6 cellular contexts compared by ENCODE assay signal in genomic region chr12:2102736-2103135, GRCh38. TPM values are rescaled to one million over a fixed set of nuclear protein-coding genes. Genes with fewer than 3 reads are reported as not detected.
DNase-seq lines count a peak whose midpoint lies in the region; TF ChIP-seq lines count a peak whose summit lies in the region.
"Not testable (repeated sequence)": the region's sequence is repeated elsewhere in the genome, so short reads cannot be mapped to it uniquely, and the experiment has no call there.
"Had no signal": no experiment of that assay in that cellular context is flagged by ENCODE, and none has a peak within 500 bp of the region (broad histone marks: within the 10 kb centered on the region; RNA-seq: fewer than 3 reads in every experiment).

No MANE protein-coding gene starts in this region.

- not testable (repeated sequence) for H3K79me2 ChIP-seq in neural progenitor cell (ENCODE audit: low read depth)

- not testable (repeated sequence) for H3F3A ChIP-seq in neural progenitor cell (ENCODE audit: low read depth)

- intact Hi-C loops in activated CD4-positive, alpha-beta T cell treated with anti-CD3 and anti-CD28 coated beads, Interleukin-2, amount 10 ng/mL, durations not matched to agents 24 days and 14 days (cut with micrococcal nuclease); sigmoid colon (cut with DNase I): not testable (repeated sequence)

- H3K27ac ChIP-seq in neural progenitor cell = not testable (repeated sequence)
- peak overlapping the region in 3 of 4 donors; percentile 72 to 91 (median 90) for H3K27ac ChIP-seq in sigmoid colon

- H4K20me1 ChIP-seq in neural progenitor cell (ENCODE audit: low read depth) = not testable (repeated sequence)

- H3K4me2 ChIP-seq in neural progenitor cell = not testable (repeated sequence)

- not testable (repeated sequence) for H3K27me3 Mint-ChIP-seq in HFFc6 (ENCODE audit: insufficient read depth); activated CD4-positive, alpha-beta T cell treated with anti-CD3 and anti-CD28 coated beads, Interleukin-2, amount 10 ng/mL, durations not matched to agents 24 days and 14 days; nephron progenitor cell (ENCODE audit: low read depth, poor library complexity); neural progenitor cell (ENCODE audit: insufficient read depth, low read depth)

- not testable (repeated sequence) for H3K9me3 ChIP-seq in neural progenitor cell (ENCODE audit: low read depth); sigmoid colon

- not testable (repeated sequence) for H3K9ac ChIP-seq in neural progenitor cell

- H3K9me3 Mint-ChIP-seq in HFFc6; activated CD4-positive, alpha-beta T cell treated with anti-CD3 and anti-CD28 coated beads, Interleukin-2, amount 10 ng/mL, durations not matched to agents 24 days and 14 days; nephron progenitor cell; neural progenitor cell: not testable (repeated sequence)

- not testable (repeated sequence) for TF ChIP-seq EP300 in sigmoid colon (IDR thresholded peaks at IDR 0.05)

- TF ChIP-seq CTCF in HFFc6 (IDR thresholded peaks at IDR 0.05); nephron progenitor cell (IDR thresholded peaks at IDR 0.05); neural progenitor cell (IDR thresholded peaks at IDR 0.05); sigmoid colon (IDR thresholded peaks at IDR 0.05): not testable (repeated sequence)

- H2AFZ ChIP-seq in neural progenitor cell (replicated peaks) = not testable (repeated sequence)

- not testable (repeated sequence) for H3K27me3 ChIP-seq in neural progenitor cell, sigmoid colon

- H3K27ac Mint-ChIP-seq in HFFc6 = peak overlapping the region; percentile 21; the same call in 1 of the 2 replicates
- H3K27ac Mint-ChIP-seq in activated CD4-positive, alpha-beta T cell treated with anti-CD3 and anti-CD28 coated beads, Interleukin-2, amount 10 ng/mL, durations not matched to agents 24 days and 14 days = peak overlapping the region; percentile 13
- H3K27ac Mint-ChIP-seq in nephron progenitor cell = peak overlapping the region; percentile 57
- H3K27ac Mint-ChIP-seq in neural progenitor cell = not testable (repeated sequence)

- 86 to 89% methylated on average over 5 of the region's 5 CpGs for WGBS in sigmoid colon, 2 donors

- not testable (repeated sequence) for H3K36me3 ChIP-seq in neural progenitor cell, sigmoid colon

- H3K4me3 Mint-ChIP-seq in HFFc6; activated CD4-positive, alpha-beta T cell treated with anti-CD3 and anti-CD28 coated beads, Interleukin-2, amount 10 ng/mL, durations not matched to agents 24 days and 14 days; nephron progenitor cell: not testable (repeated sequence)
- peak overlapping the region; percentile 14 for H3K4me3 Mint-ChIP-seq in neural progenitor cell

- not testable (repeated sequence) for H3K4me1 ChIP-seq in neural progenitor cell
- H3K4me1 ChIP-seq in sigmoid colon = peaks cover 0 to 86% (median 52%) of the 10 kb centered on the region in 4 donors

- peaks cover 27% of the 10 kb centered on the region for H3K4me1 Mint-ChIP-seq in HFFc6 (ENCODE audit: low read depth)
- not testable (repeated sequence) for H3K4me1 Mint-ChIP-seq in activated CD4-positive, alpha-beta T cell treated with anti-CD3 and anti-CD28 coated beads, Interleukin-2, amount 10 ng/mL, durations not matched to agents 24 days and 14 days; nephron progenitor cell; neural progenitor cell

- H3K36me3 Mint-ChIP-seq in HFFc6 (ENCODE audit: low read depth); activated CD4-positive, alpha-beta T cell treated with anti-CD3 and anti-CD28 coated beads, Interleukin-2, amount 10 ng/mL, durations not matched to agents 24 days and 14 days (ENCODE audit: low read depth); nephron progenitor cell (ENCODE audit: low read depth); neural progenitor cell: not testable (repeated sequence)

- DNase-seq in HFFc6; activated CD4-positive, alpha-beta T cell treated with anti-CD3 and anti-CD28 coated beads, Interleukin-2, amount 10 ng/mL, durations not matched to agents 24 days and 14 days; nephron progenitor cell; neural progenitor cell (ENCODE audit: low spot score); sigmoid colon: not testable (repeated sequence)

- H3K4me3 ChIP-seq in neural progenitor cell, sigmoid colon: not testable (repeated sequence)

- not testable (repeated sequence) for TF ChIP-seq POLR2A in sigmoid colon (IDR thresholded peaks at IDR 0.05)

RNA-seq across cellular contexts. Expression of gene CACNA1C, which starts 49.9 kb away (rescaled TPM):
- total RNA-seq in HFFc6 (2021; fragmentation: NEBNext Ultra II Directional; extraction: Animal tissue kit (Norgen Biotek cat#: 25700)) = 10 to 100 TPM in 4 of 6 experiments, 1 to 10 TPM in 2; 6.7 to 11.5 (median 10.6) TPM
- 0.07 TPM in 2 replicates for total RNA-seq in activated CD4-positive, alpha-beta T cell treated with anti-CD3 and anti-CD28 coated beads, Interleukin-2, amount 10 ng/mL, durations not matched to agents 24 days and 14 days
- total RNA-seq in neural progenitor cell (ENCODE audit: low replicate concordance) = 1.2 and 2.7 TPM in 2 replicates
- total RNA-seq in sigmoid colon = 100 to 1,000 TPM in 2 of 4 donors, 10 to 100 TPM in 2; 62.0 to 213 (median 119) TPM
- polyA plus RNA-seq in sigmoid colon = 1 to 10 TPM in 1 of 3 donors, under 1 TPM in 2; 0.46 to 7.6 (median 0.60) TPM
- polyA plus RNA-seq: CD14-positive monocyte had no signal

Comparison
In these comparisons a context has a peak if more than half of its experiments do, and no peak if none do; other contexts are left out.
1. RNA of gene CACNA1C, which starts 49.9 kb away (total RNA-seq): 62.0 to 213 TPM in sigmoid colon; 6.7 to 11.5 TPM in HFFc6, 1.2 to 2.7 TPM in neural progenitor cell and 0.07 TPM in activated CD4-positive, alpha-beta T cell treated with anti-CD3 and anti-CD28 coated beads, Interleukin-2, amount 10 ng/mL, durations not matched to agents 24 days and 14 days; every median in the first group is over 4 times any median in the second.